1 cellular context compared by ENCODE assay signal in the genomic region with DNA sequence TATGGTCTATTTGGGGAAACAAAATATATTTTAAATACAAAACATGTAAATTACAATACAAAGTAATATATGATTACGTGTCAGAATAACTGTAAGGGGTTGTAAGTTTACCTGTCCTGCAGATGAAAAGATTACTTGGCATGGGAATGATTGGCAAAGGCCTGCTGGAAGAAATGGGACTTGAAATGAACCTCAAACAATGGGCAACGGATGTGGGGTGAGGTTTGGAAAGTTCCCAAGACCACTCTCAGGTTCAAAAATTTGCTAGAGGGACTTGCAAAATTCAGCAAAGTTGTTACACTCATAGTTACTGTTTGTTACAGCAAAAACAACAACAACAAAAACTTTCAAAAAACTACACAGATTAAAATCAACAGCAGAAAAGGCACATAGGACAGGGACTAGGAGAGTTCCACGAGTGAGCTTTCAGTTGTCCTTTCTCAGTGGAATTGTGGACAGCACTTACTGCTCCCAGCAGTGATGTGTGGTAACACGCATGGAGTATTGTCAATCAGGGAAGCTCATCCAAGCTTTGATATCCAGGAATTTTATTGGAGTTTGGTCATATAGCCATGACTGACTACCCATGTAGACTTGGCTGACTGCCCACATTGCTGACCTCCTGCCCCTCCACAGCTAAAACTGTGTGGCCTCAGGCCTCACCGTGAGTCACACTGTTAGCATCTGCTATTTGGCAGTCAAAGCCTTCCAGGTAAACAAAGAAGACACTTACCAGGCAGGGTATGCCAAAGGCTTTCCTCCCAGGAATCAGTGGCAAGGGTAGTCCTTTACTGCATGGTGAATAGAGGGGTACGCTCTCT.
TF ChIP-seq lines count a peak whose summit lies in the region.

No MANE protein-coding gene starts in this region.

TF ChIP-seq in HepG2, 621 proteins besides CTCF, POLR2A, EP300 and RAD21 (continued from another document and continues in another):
- TF ChIP-seq TFDP1 (CRISPR knock-in tag; IDR thresholded peaks at IDR 0.05; ENCODE audit: borderline replicate concordance): no peak
- TF ChIP-seq, protein P1, sequence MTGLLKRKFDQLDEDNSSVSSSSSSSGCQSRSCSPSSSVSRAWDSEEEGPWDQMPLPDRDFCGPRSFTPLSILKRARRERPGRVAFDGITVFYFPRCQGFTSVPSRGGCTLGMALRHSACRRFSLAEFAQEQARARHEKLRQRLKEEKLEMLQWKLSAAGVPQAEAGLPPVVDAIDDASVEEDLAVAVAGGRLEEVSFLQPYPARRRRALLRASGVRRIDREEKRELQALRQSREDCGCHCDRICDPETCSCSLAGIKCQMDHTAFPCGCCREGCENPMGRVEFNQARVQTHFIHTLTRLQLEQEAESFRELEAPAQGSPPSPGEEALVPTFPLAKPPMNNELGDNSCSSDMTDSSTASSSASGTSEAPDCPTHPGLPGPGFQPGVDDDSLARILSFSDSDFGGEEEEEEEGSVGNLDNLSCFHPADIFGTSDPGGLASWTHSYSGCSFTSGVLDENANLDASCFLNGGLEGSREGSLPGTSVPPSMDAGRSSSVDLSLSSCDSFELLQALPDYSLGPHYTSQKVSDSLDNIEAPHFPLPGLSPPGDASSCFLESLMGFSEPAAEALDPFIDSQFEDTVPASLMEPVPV (CRISPR knock-in tag; IDR thresholded peaks at IDR 0.05): no peak
- no peak for TF ChIP-seq ZNF101 (CRISPR knock-in tag; IDR thresholded peaks at IDR 0.05; ENCODE audit: borderline replicate concordance, low read depth)
- no peak for TF ChIP-seq TFDP2 (CRISPR knock-in tag; IDR thresholded peaks at IDR 0.05)
- 0 out of 2 replicates have a peak, but pooled peaks have one; percentile 50 for TF ChIP-seq HMG20B (CRISPR knock-in tag; conservative IDR thresholded peaks at IDR 0.05)
- no peak for TF ChIP-seq MLLT10 (CRISPR knock-in tag; IDR thresholded peaks at IDR 0.05)
- no peak for TF ChIP-seq MAFK (conservative IDR thresholded peaks at IDR 0.05 in 1 of 2, IDR thresholded peaks at IDR 0.05 in 1 of 2; ENCODE audit: low read length in 2 of 2)
- TF ChIP-seq, protein P2, sequence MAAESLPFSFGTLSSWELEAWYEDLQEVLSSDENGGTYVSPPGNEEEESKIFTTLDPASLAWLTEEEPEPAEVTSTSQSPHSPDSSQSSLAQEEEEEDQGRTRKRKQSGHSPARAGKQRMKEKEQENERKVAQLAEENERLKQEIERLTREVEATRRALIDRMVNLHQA (CRISPR knock-in tag; IDR thresholded peaks at IDR 0.05): no peak
- no peak for TF ChIP-seq NFKB2 (CRISPR knock-in tag; IDR thresholded peaks at IDR 0.05; ENCODE audit: borderline replicate concordance)
- TF ChIP-seq ZFP41 (CRISPR knock-in tag; IDR thresholded peaks at IDR 0.05; ENCODE audit: borderline replicate concordance): no peak
- TF ChIP-seq, protein P3, sequence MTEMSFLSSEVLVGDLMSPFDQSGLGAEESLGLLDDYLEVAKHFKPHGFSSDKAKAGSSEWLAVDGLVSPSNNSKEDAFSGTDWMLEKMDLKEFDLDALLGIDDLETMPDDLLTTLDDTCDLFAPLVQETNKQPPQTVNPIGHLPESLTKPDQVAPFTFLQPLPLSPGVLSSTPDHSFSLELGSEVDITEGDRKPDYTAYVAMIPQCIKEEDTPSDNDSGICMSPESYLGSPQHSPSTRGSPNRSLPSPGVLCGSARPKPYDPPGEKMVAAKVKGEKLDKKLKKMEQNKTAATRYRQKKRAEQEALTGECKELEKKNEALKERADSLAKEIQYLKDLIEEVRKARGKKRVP (CRISPR knock-in tag; IDR thresholded peaks at IDR 0.05): 0 out of 4 replicates have a peak, but pooled peaks of 1 of the 2 experiments have one; percentile 51
- no peak for TF ChIP-seq MTF1 (CRISPR knock-in tag; IDR thresholded peaks at IDR 0.05)
- peak; percentile 49; the same call in 1 of the 2 replicates for TF ChIP-seq MIXL1 (CRISPR knock-in tag; IDR thresholded peaks at IDR 0.05)
- TF ChIP-seq, protein P4, sequence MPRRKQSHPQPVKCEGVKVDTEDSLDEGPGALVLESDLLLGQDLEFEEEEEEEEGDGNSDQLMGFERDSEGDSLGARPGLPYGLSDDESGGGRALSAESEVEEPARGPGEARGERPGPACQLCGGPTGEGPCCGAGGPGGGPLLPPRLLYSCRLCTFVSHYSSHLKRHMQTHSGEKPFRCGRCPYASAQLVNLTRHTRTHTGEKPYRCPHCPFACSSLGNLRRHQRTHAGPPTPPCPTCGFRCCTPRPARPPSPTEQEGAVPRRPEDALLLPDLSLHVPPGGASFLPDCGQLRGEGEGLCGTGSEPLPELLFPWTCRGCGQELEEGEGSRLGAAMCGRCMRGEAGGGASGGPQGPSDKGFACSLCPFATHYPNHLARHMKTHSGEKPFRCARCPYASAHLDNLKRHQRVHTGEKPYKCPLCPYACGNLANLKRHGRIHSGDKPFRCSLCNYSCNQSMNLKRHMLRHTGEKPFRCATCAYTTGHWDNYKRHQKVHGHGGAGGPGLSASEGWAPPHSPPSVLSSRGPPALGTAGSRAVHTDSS (CRISPR knock-in tag; conservative IDR thresholded peaks at IDR 0.05): no peak
- no peak for TF ChIP-seq EZH2 (conservative IDR thresholded peaks at IDR 0.05; ENCODE audit: low read depth, low read length)
- peak; percentile 76 for TF ChIP-seq SMAD3 (CRISPR knock-in tag; IDR thresholded peaks at IDR 0.05)
- TF ChIP-seq ZNF121 (CRISPR knock-in tag; IDR thresholded peaks at IDR 0.05): no peak
- TF ChIP-seq, protein P5, sequence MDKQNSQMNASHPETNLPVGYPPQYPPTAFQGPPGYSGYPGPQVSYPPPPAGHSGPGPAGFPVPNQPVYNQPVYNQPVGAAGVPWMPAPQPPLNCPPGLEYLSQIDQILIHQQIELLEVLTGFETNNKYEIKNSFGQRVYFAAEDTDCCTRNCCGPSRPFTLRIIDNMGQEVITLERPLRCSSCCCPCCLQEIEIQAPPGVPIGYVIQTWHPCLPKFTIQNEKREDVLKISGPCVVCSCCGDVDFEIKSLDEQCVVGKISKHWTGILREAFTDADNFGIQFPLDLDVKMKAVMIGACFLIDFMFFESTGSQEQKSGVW (CRISPR knock-in tag; IDR thresholded peaks at IDR 0.05; ENCODE audit: borderline replicate concordance): no peak
- no peak for TF ChIP-seq ZNF446 (CRISPR knock-in tag; IDR thresholded peaks at IDR 0.05)
- TF ChIP-seq GMEB1 (CRISPR knock-in tag; IDR thresholded peaks at IDR 0.05; ENCODE audit: borderline replicate concordance): no peak
- no peak for TF ChIP-seq ZNF556 (CRISPR knock-in tag; IDR thresholded peaks at IDR 0.05; ENCODE audit: borderline replicate concordance)
- TF ChIP-seq, protein P6, sequence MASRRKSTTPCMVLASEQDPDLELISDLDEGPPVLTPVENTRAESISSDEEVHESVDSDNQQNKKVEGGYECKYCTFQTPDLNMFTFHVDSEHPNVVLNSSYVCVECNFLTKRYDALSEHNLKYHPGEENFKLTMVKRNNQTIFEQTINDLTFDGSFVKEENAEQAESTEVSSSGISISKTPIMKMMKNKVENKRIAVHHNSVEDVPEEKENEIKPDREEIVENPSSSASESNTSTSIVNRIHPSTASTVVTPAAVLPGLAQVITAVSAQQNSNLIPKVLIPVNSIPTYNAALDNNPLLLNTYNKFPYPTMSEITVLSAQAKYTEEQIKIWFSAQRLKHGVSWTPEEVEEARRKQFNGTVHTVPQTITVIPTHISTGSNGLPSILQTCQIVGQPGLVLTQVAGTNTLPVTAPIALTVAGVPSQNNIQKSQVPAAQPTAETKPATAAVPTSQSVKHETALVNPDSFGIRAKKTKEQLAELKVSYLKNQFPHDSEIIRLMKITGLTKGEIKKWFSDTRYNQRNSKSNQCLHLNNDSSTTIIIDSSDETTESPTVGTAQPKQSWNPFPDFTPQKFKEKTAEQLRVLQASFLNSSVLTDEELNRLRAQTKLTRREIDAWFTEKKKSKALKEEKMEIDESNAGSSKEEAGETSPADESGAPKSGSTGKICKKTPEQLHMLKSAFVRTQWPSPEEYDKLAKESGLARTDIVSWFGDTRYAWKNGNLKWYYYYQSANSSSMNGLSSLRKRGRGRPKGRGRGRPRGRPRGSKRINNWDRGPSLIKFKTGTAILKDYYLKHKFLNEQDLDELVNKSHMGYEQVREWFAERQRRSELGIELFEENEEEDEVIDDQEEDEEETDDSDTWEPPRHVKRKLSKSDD (CRISPR knock-in tag; IDR thresholded peaks at IDR 0.05; ENCODE audit: low read depth): no peak
- peak; percentile 22; the same call in 1 of the 2 replicates for TF ChIP-seq ZNF430 (CRISPR knock-in tag; IDR thresholded peaks at IDR 0.05)
- no peak for TF ChIP-seq FOXP1 (IDR thresholded peaks at IDR 0.05)
- peak; percentile 90 for TF ChIP-seq FOXP1 (CRISPR knock-in tag; IDR thresholded peaks at IDR 0.05)
- no peak for TF ChIP-seq ZNF503 (CRISPR knock-in tag; IDR thresholded peaks at IDR 0.05)
- peak; percentile 76; the same call in 1 of the 2 replicates for TF ChIP-seq SOX5 (CRISPR knock-in tag; IDR thresholded peaks at IDR 0.05; ENCODE audit: borderline replicate concordance)
- no peak for TF ChIP-seq ATRX (CRISPR knock-in tag; IDR thresholded peaks at IDR 0.05; ENCODE audit: borderline replicate concordance)
- no peak for TF ChIP-seq ZNF766 (CRISPR knock-in tag; IDR thresholded peaks at IDR 0.05; ENCODE audit: borderline replicate concordance)
- TF ChIP-seq ZNF740 (CRISPR knock-in tag; IDR thresholded peaks at IDR 0.05): no peak
- no peak for TF ChIP-seq SOX6 (IDR thresholded peaks at IDR 0.05)
- peak; percentile 60 for TF ChIP-seq SOX6 (CRISPR knock-in tag; IDR thresholded peaks at IDR 0.05)
- TF ChIP-seq ZNF841 (CRISPR knock-in tag; IDR thresholded peaks at IDR 0.05; ENCODE audit: borderline replicate concordance): no peak
- TF ChIP-seq HIVEP1 (CRISPR knock-in tag; IDR thresholded peaks at IDR 0.05): no peak
- no peak for TF ChIP-seq ZNF275 (CRISPR knock-in tag; IDR thresholded peaks at IDR 0.05; ENCODE audit: borderline replicate concordance)
- TF ChIP-seq DMAP1 (CRISPR knock-in tag; IDR thresholded peaks at IDR 0.05): no peak
- no peak; a peak in 1 of 4 replicates for TF ChIP-seq KLF16 (CRISPR knock-in tag; IDR thresholded peaks at IDR 0.05)
- no peak for TF ChIP-seq ZNF12 (CRISPR knock-in tag; IDR thresholded peaks at IDR 0.05)
- TF ChIP-seq PAX8 (CRISPR knock-in tag; IDR thresholded peaks at IDR 0.05; ENCODE audit: borderline replicate concordance): no peak
- no peak for TF ChIP-seq ZNF577 (CRISPR knock-in tag; IDR thresholded peaks at IDR 0.05; ENCODE audit: borderline replicate concordance, low read depth)
- TF ChIP-seq SMC3 (IDR thresholded peaks at IDR 0.05; ENCODE audit: low read length): no peak
- TF ChIP-seq, protein P7, sequence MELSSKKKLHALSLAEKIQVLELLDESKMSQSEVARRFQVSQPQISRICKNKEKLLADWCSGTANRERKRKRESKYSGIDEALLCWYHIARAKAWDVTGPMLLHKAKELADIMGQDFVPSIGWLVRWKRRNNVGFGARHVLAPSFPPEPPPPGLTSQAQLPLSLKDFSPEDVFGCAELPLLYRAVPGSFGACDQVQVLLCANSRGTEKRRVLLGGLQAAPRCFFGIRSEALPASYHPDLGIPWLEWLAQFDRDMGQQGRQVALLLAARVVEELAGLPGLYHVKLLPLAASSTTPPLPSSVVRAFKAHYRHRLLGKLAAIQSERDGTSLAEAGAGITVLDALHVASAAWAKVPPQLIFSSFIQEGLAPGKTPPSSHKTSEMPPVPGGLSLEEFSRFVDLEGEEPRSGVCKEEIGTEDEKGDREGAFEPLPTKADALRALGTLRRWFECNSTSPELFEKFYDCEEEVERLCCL (CRISPR knock-in tag; IDR thresholded peaks at IDR 0.05; ENCODE audit: borderline replicate concordance): no peak
